Comparison of ENCODE assay signal across 1 cellular context in genomic region chr11:68032003-68032402, GRCh38.
TF ChIP-seq lines count a peak whose summit lies in the region.

No MANE protein-coding gene starts in this region.

TF ChIP-seq in H1, 55 proteins besides CTCF, POLR2A, EP300 and RAD21:
- TF ChIP-seq BRCA1 (IDR thresholded peaks at IDR 0.05; ENCODE audit: low read depth, low read length): no peak
- TF ChIP-seq CBX5 (IDR thresholded peaks at IDR 0.05; ENCODE audit: low read depth, low read length): no peak
- no peak for TF ChIP-seq RFX5 (IDR thresholded peaks at IDR 0.05; ENCODE audit: borderline replicate concordance, low read depth, low read length)
- TF ChIP-seq CREB1 (IDR thresholded peaks at IDR 0.05): no peak
- TF ChIP-seq CHD1 (IDR thresholded peaks at IDR 0.05; ENCODE audit: low read depth, low read length): no peak
- no peak for TF ChIP-seq GABPA (IDR thresholded peaks at IDR 0.05; ENCODE audit: borderline replicate concordance, insufficient read depth, low read length)
- TF ChIP-seq POLR2AphosphoS5 (IDR thresholded peaks at IDR 0.05; ENCODE audit: low read depth, low read length): no peak
- no peak for TF ChIP-seq TEAD4 (IDR thresholded peaks at IDR 0.05; ENCODE audit: low read depth, low read length)
- TF ChIP-seq SP4 (IDR thresholded peaks at IDR 0.05; ENCODE audit: low read length): no peak
- TF ChIP-seq SIN3A (conservative IDR thresholded peaks at IDR 0.05 in 1 of 2, IDR thresholded peaks at IDR 0.05 in 1 of 2; ENCODE audit: low read depth in 1 of 2, low read length in 2 of 2): no peak
- TF ChIP-seq CHD7 (IDR thresholded peaks at IDR 0.05; ENCODE audit: insufficient replicate concordance, low read length): no peak
